Comparison of ENCODE assay signal across 12 cellular contexts in genomic region chr16:11799509-11800384, GRCh38. TPM values are rescaled to one million over a fixed set of nuclear protein-coding genes. Genes with fewer than 3 reads are reported as not detected.
DNase-seq lines count a peak whose midpoint lies in the region; ATAC-seq and TF ChIP-seq lines count a peak whose summit lies in the region.
"Had no signal": no experiment of that assay in that cellular context is flagged by ENCODE, and none has a peak within 500 bp of the region (broad histone marks: within the 10 kb centered on the region; RNA-seq: fewer than 3 reads in every experiment).

No MANE protein-coding gene starts in this region.

- H3K27me3 ChIP-seq in NT2/D1 (ENCODE audit: insufficient read depth, insufficient read length) = no peaks in the 10 kb centered on the region
- H3K27me3 ChIP-seq in foreskin keratinocyte = no peaks in the 10 kb centered on the region

- peak overlapping the region; percentile 45 for H3K9ac ChIP-seq in NT2/D1 (ENCODE audit: insufficient read length, low read depth)

- no peak overlapping the region for H3K4me3 ChIP-seq in NT2/D1 (ENCODE audit: insufficient read length, low read depth)

- no peaks in the 10 kb centered on the region for H3K27me3 Mint-ChIP-seq in central memory CD8-positive, alpha-beta T cell
- no peaks in the 10 kb centered on the region for H3K27me3 Mint-ChIP-seq in osteocyte (ENCODE audit: unreplicated experiment)

- peak overlapping the region; percentile 51 for H3K4me3 Mint-ChIP-seq in central memory CD8-positive, alpha-beta T cell
- H3K4me3 Mint-ChIP-seq in osteocyte (ENCODE audit: unreplicated experiment) = peak overlapping the region; percentile 78

- no peaks in the 10 kb centered on the region for H3K9me3 ChIP-seq in NT2/D1 (ENCODE audit: insufficient read depth, low read length)

- no peak for ATAC-seq in central memory CD8-positive, alpha-beta T cell (replicated peaks; ENCODE audit: extremely low read depth, poor library complexity, severe bottlenecking)
- no peak for ATAC-seq in activated CD4-positive, CD25-positive, alpha-beta regulatory T cell treated with anti-CD3 and anti-CD28 coated beads, Interleukin-2, amount 50 U/mL, for 24 hours
- ATAC-seq in foreskin keratinocyte = no peak

- H3K9me3 Mint-ChIP-seq in central memory CD8-positive, alpha-beta T cell = no peaks in the 10 kb centered on the region
- no peaks in the 10 kb centered on the region for H3K9me3 Mint-ChIP-seq in osteocyte (ENCODE audit: unreplicated experiment)

- peaks cover 44% of the 10 kb centered on the region for H3K4me1 Mint-ChIP-seq in central memory CD8-positive, alpha-beta T cell
- H3K4me1 Mint-ChIP-seq in osteocyte (ENCODE audit: unreplicated experiment) = peaks cover 56% of the 10 kb centered on the region

- peaks cover 12% of the 10 kb centered on the region for H3K36me3 ChIP-seq in NT2/D1 (ENCODE audit: insufficient read depth, insufficient read length, low read length)

- peak; percentile 21 for DNase-seq in DMS 273 (lab: John Stamatoyannopoulos, UW; ENCODE audit: unreplicated experiment)
- no peak for DNase-seq in DMS 273 treated with DMSO at 0.1 percent for 48 hours (lab: John Stamatoyannopoulos, UW)
- no peak for DNase-seq in NT2/D1 (ENCODE audit: low read depth, low spot score)
- no peak for DNase-seq in central memory CD8-positive, alpha-beta T cell (ENCODE audit: low spot score in 2 of 2)
- DNase-seq in osteocyte (ENCODE audit: extremely low spot score, unreplicated experiment) = no peak
- no peak for DNase-seq in GOT3 (lab: John Stamatoyannopoulos, UW)
- DNase-seq in foreskin keratinocyte = no peak
- DNase-seq: anterior cingulate cortex, hippocampal formation, retina had no signal

- no peak overlapping the region for H3K27ac ChIP-seq in foreskin keratinocyte
- H3K27ac ChIP-seq: 22Rv1 had no signal

- H3K4me1 ChIP-seq in NT2/D1 (ENCODE audit: insufficient read depth, insufficient read length) (no peaks in the 10 kb centered on the region), foreskin keratinocyte (peaks cover under 1% of the 10 kb centered on the region)

- TF ChIP-seq CTCF in osteocyte (IDR thresholded peaks at IDR 0.05) = no peak
- no peak for TF ChIP-seq CTCF in foreskin keratinocyte (conservative IDR thresholded peaks at IDR 0.05)

- peaks cover 13% of the 10 kb centered on the region for H3K36me3 Mint-ChIP-seq in central memory CD8-positive, alpha-beta T cell (ENCODE audit: insufficient read depth)
- peaks cover 9% of the 10 kb centered on the region for H3K36me3 Mint-ChIP-seq in osteocyte (ENCODE audit: unreplicated experiment)

- H3K27ac Mint-ChIP-seq in central memory CD8-positive, alpha-beta T cell (ENCODE audit: low read depth) = peak overlapping the region; percentile 91
- peak overlapping the region; percentile 41 for H3K27ac Mint-ChIP-seq in osteocyte (ENCODE audit: unreplicated experiment)

RNA-seq across cellular contexts. Expression of gene ZC3H7A, which starts 2.7 kb away (rescaled TPM):
- total RNA-seq in osteocyte (69.6 and 79.6 TPM in 2 replicates), foreskin keratinocyte (49.6 and 50.8 TPM in 2 replicates)
- polyA plus RNA-seq in foreskin keratinocyte = 26.4 and 27.3 TPM in 2 replicates

RNA-seq across cellular contexts. Expression of gene RSL1D1, which starts 51.6 kb away (rescaled TPM):
- total RNA-seq in osteocyte (122 and 128 TPM in 2 replicates), foreskin keratinocyte (153 and 169 TPM in 2 replicates)
- polyA plus RNA-seq in foreskin keratinocyte = 107 and 135 TPM in 2 replicates

RNA-seq across cellular contexts. Expression of gene TXNDC11, which starts 57.1 kb away (rescaled TPM):
- total RNA-seq in osteocyte = 31.9 and 32.3 TPM in 2 replicates
- total RNA-seq in foreskin keratinocyte = 38.9 and 41.5 TPM in 2 replicates
- 34.4 and 39.5 TPM in 2 replicates for polyA plus RNA-seq in foreskin keratinocyte
